ENCODE assay signal across 9 cellular contexts in the genomic region with DNA sequence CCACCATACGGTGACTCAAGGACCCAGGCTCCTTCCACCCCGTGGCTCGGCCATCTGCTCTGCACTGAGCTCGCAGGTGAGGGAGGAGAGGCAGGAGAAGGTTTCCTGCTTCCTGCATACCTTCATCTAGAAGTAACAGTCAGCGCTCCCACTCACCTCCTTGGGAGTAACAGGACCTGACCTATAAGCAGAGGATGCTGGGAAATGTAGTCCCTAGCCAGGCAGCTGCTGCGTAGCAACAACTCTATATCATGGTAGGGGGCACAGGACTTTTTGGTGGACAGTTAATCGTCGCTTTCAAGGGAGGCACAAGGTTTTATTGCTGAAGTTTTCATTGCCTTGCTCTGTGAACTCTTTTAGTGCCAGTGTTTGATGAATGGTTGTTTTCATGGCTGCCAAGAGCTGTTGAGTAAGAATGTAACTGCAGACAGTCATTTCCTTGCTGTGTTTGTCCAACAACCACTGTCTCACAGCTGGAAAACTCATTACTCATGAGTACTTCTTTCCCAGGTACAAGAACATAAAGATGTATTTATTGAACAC. TPM values are rescaled to one million over a fixed set of nuclear protein-coding genes. Genes with fewer than 3 reads are reported as not detected.
A peak's percentile ranks its signal among the peaks of the same experiment; 100 is the strongest.
DNase-seq lines count a peak whose midpoint lies in the region; ATAC-seq and TF ChIP-seq lines count a peak whose summit lies in the region.
"Had no signal": no experiment of that assay in that cellular context is flagged by ENCODE, and none has a peak within 500 bp of the region (broad histone marks: within the 10 kb centered on the region; RNA-seq: fewer than 3 reads in every experiment).

No MANE protein-coding gene starts in this region.

- no peak overlapping the region for H3K4me3 Mint-ChIP-seq in glutamatergic neuron (ENCODE audit: unreplicated experiment)

- peak; percentile 66 for DNase-seq in AG09309 (ENCODE audit: low read depth)
- peak; percentile 70 for DNase-seq in LHCN-M2 (ENCODE audit: low read depth)
- DNase-seq in epithelial cell of proximal tubule (ENCODE audit: low read depth), result peak; percentile 30
- DNase-seq in myocyte (ENCODE audit: low read depth), result peak; percentile 33
- no peak for DNase-seq in glutamatergic neuron
- DNase-seq in activated effector memory CD4-positive, alpha-beta T cell treated with anti-CD3 and anti-CD28 coated beads, Interleukin-2, amount 50 U/mL, for 16 hours, result no peak

- H3K36me3 Mint-ChIP-seq in glutamatergic neuron (ENCODE audit: unreplicated experiment), result no peaks in the 10 kb centered on the region

- H3K4me3 ChIP-seq in AG09309 (ENCODE audit: control insufficient read depth, low read depth, low read length), result peak overlapping the region; percentile 14
- H3K4me3 ChIP-seq in epithelial cell of proximal tubule (ENCODE audit: low read depth, low read length), result peak overlapping the region; percentile 48
- H3K4me3 ChIP-seq: SK-N-MC had no signal

- peaks cover 2% of the 10 kb centered on the region for H3K27me3 Mint-ChIP-seq in glutamatergic neuron (ENCODE audit: unreplicated experiment)

- H3K27ac Mint-ChIP-seq in glutamatergic neuron (ENCODE audit: unreplicated experiment), result no peak overlapping the region

- ATAC-seq in HG03135 (IDR thresholded peaks at IDR 0.05; ENCODE audit: unreplicated experiment), result no peak
- no peak for ATAC-seq in GM21381 (IDR thresholded peaks at IDR 0.05; ENCODE audit: unreplicated experiment)

- no peaks in the 10 kb centered on the region for H3K9me3 Mint-ChIP-seq in glutamatergic neuron (ENCODE audit: unreplicated experiment)

- TF ChIP-seq CTCF in AG09309 (IDR thresholded peaks at IDR 0.05; ENCODE audit: control insufficient read depth, insufficient read depth, low read depth, low read length, missing control alignments) (no peak), epithelial cell of proximal tubule (conservative IDR thresholded peaks at IDR 0.05; ENCODE audit: low read depth, low read length) (no peak), glutamatergic neuron (IDR thresholded peaks at IDR 0.05; ENCODE audit: partially characterized antibody, unreplicated experiment) (no peak)

- peaks cover 4% of the 10 kb centered on the region for H3K4me1 Mint-ChIP-seq in glutamatergic neuron (ENCODE audit: low read depth, unreplicated experiment)

RNA-seq across cellular contexts. Expression of a gene that starts 10.2 kb away (rescaled TPM):
- total RNA-seq in LHCN-M2 (2014; rRNA removed) (23.7 and 25.3 TPM in 2 replicates), epithelial cell of proximal tubule (13.5 and 23.6 TPM in 2 replicates), myocyte (25.5 and 30.5 TPM in 2 replicates), glutamatergic neuron (ENCODE audit: unreplicated experiment) (48.5 TPM)
- 12.5 TPM for polyA plus RNA-seq in LHCN-M2 (2012)
- polyA plus RNA-seq in myocyte (2012), result 33.5 TPM

RNA-seq across cellular contexts. Expression of a gene that starts 13.2 kb away (rescaled TPM):
- total RNA-seq in LHCN-M2 (2014; rRNA removed) (54.7 and 56.0 TPM in 2 replicates), epithelial cell of proximal tubule (21.2 and 30.5 TPM in 2 replicates), myocyte (31.3 and 37.2 TPM in 2 replicates), glutamatergic neuron (ENCODE audit: unreplicated experiment) (12.2 TPM)
- 66.1 TPM for polyA plus RNA-seq in LHCN-M2 (2012)
- 88.9 TPM for polyA plus RNA-seq in myocyte (2012)

RNA-seq across cellular contexts. Expression of a gene that starts 39.7 kb away (rescaled TPM):
- total RNA-seq in LHCN-M2 (2014; rRNA removed) (17.1 and 24.4 TPM in 2 replicates), epithelial cell of proximal tubule (6.5 and 12.0 TPM in 2 replicates), myocyte (30.9 and 56.8 TPM in 2 replicates), glutamatergic neuron (ENCODE audit: unreplicated experiment) (4.5 TPM)
- 32.8 TPM for polyA plus RNA-seq in LHCN-M2 (2012)
- polyA plus RNA-seq in myocyte (2012), result 21.5 TPM

RNA-seq across cellular contexts. Expression of a gene that starts 45.1 kb away (rescaled TPM):
- total RNA-seq in LHCN-M2 (2014; rRNA removed) (0.17 TPM in 1 of 2 replicates, not detected in the other), epithelial cell of proximal tubule (not detected in 2 replicates), myocyte (0.91 and 1.4 TPM in 2 replicates), glutamatergic neuron (ENCODE audit: unreplicated experiment) (not detected)
- 0.09 TPM for polyA plus RNA-seq in LHCN-M2 (2012)
- 0.58 TPM for polyA plus RNA-seq in myocyte (2012)

Comparison
In these comparisons a context has a peak if more than half of its experiments do, and no peak if none do; other contexts are left out.
1. DNase-seq: peak in AG09309 (single experiment), LHCN-M2 (single experiment), epithelial cell of proximal tubule (single experiment) and myocyte (single experiment); none in glutamatergic neuron (single experiment) and activated effector memory CD4-positive, alpha-beta T cell treated with anti-CD3 and anti-CD28 coated beads, Interleukin-2, amount 50 U/mL, for 16 hours (single experiment).